In genomic region chr6:44111434-44112417, GRCh38 we compare ENCODE assay signal across 20 cellular contexts. TPM values are rescaled to one million over a fixed set of nuclear protein-coding genes. Genes with fewer than 3 reads are reported as not detected.
DNase-seq lines count a peak whose midpoint lies in the region; ATAC-seq, FAIRE-seq and TF ChIP-seq lines count a peak whose summit lies in the region.
"Had no signal": no experiment of that assay in that cellular context is flagged by ENCODE, and none has a peak within 500 bp of the region (broad histone marks: within the 10 kb centered on the region; RNA-seq: fewer than 3 reads in every experiment).

No MANE protein-coding gene starts in this region.

- no peaks in the 10 kb centered on the region for H3K27me3 Mint-ChIP-seq in CD4-positive, CD25-positive, alpha-beta regulatory T cell
- no peaks in the 10 kb centered on the region for H3K27me3 Mint-ChIP-seq in chondrocyte (ENCODE audit: low read depth)
- H3K27me3 Mint-ChIP-seq: activated CD4-positive, alpha-beta T cell treated with anti-CD3 and anti-CD28 coated beads, Interleukin-2, amount 10 ng/mL, durations not matched to agents 7 days and 5 days had no signal

- H3K4me1 ChIP-seq in CD4-positive, CD25-positive, alpha-beta regulatory T cell (ENCODE audit: control insufficient read depth, insufficient read depth, low read length, poor library complexity, severe bottlenecking): no peaks in the 10 kb centered on the region

- peaks cover 0 to 17% (median 8%) of the 10 kb centered on the region in 4 donors for H3K4me1 Mint-ChIP-seq in CD4-positive, CD25-positive, alpha-beta regulatory T cell
- peaks cover 19% of the 10 kb centered on the region for H3K4me1 Mint-ChIP-seq in chondrocyte (ENCODE audit: low read depth)

- H3K27ac ChIP-seq in CD4-positive, CD25-positive, alpha-beta regulatory T cell (ENCODE audit: insufficient read depth, low read length, poor library complexity, severe bottlenecking): no peak overlapping the region
- H3K27ac ChIP-seq: foreskin keratinocyte had no signal

- no peaks in the 10 kb centered on the region for H3K9me3 Mint-ChIP-seq in CD4-positive, CD25-positive, alpha-beta regulatory T cell
- no peaks in the 10 kb centered on the region for H3K9me3 Mint-ChIP-seq in chondrocyte (ENCODE audit: low read depth)
- H3K9me3 Mint-ChIP-seq: activated CD4-positive, alpha-beta T cell treated with anti-CD3 and anti-CD28 coated beads, Interleukin-2, amount 10 ng/mL, durations not matched to agents 7 days and 5 days had no signal

- H3K36me3 Mint-ChIP-seq in CD4-positive, CD25-positive, alpha-beta regulatory T cell: peaks cover 38% of the 10 kb centered on the region
- H3K36me3 Mint-ChIP-seq in chondrocyte (ENCODE audit: low read depth): peaks cover 27% of the 10 kb centered on the region

- ATAC-seq in CD4-positive, CD25-positive, alpha-beta regulatory T cell (ENCODE audit: low read depth in 2 of 2): no peak
- ATAC-seq in GM18517 (IDR thresholded peaks at IDR 0.05; ENCODE audit: unreplicated experiment) (no peak), GM21576 (IDR thresholded peaks at IDR 0.05; ENCODE audit: unreplicated experiment) (no peak)
- ATAC-seq: foreskin keratinocyte had no signal

- FAIRE-seq in urothelium cell line (lab: Jason Lieb, UNC): no peak
- FAIRE-seq: G401.6, GM12892 had no signal

- peak overlapping the region; percentile 11 to 63 (median 18) for H3K27ac Mint-ChIP-seq in CD4-positive, CD25-positive, alpha-beta regulatory T cell
- peak overlapping the region; percentile 8 for H3K27ac Mint-ChIP-seq in chondrocyte (ENCODE audit: unreplicated experiment)
- H3K27ac Mint-ChIP-seq: activated CD4-positive, alpha-beta T cell treated with anti-CD3 and anti-CD28 coated beads, Interleukin-2, amount 10 ng/mL, durations not matched to agents 7 days and 5 days had no signal

- DNase-seq in CD4-positive, CD25-positive, alpha-beta regulatory T cell: no peak
- DNase-seq in HuH-7 (ENCODE audit: low spot score): peak; percentile 52
- DNase-seq in chondrocyte (ENCODE audit: low spot score): no peak
- peak; percentile 73 for DNase-seq in mucosa of gallbladder (ENCODE audit: low spot score)
- DNase-seq in urothelium cell line (ENCODE audit: low spot score): no peak
- no peak for DNase-seq in stimulated activated CD4-positive, alpha-beta T cell treated with anti-CD3 and anti-CD28 coated beads, Interleukin-4, amount 100 ng/mL, for 1 hour
- DNase-seq: activated CD4-positive, alpha-beta T cell treated with anti-CD3 and anti-CD28 coated beads, Interleukin-2, amount 10 ng/mL, durations not matched to agents 7 days and 5 days; adrenal gland; foreskin keratinocyte; GOT3; NCI-H1436 treated with DMSO at 0.1 percent for 48 hours; SIG-M5; stimulated activated CD4-positive, alpha-beta T cell treated with anti-CD3 and anti-CD28 coated beads, Interleukin-15, amount 100 ng/mL, for 24 hours had no signal

- no peaks in the 10 kb centered on the region for H3K27me3 ChIP-seq in CD4-positive, CD25-positive, alpha-beta regulatory T cell (ENCODE audit: control insufficient read depth, insufficient read depth, low read length)
- H3K27me3 ChIP-seq: adrenal gland, foreskin keratinocyte had no signal

- no peak overlapping the region for H3K4me3 Mint-ChIP-seq in CD4-positive, CD25-positive, alpha-beta regulatory T cell
- H3K4me3 Mint-ChIP-seq in chondrocyte (ENCODE audit: unreplicated experiment): no peak overlapping the region
- H3K4me3 Mint-ChIP-seq: activated CD4-positive, alpha-beta T cell treated with anti-CD3 and anti-CD28 coated beads, Interleukin-2, amount 10 ng/mL, durations not matched to agents 7 days and 5 days had no signal

- H3K4me3 ChIP-seq in CD4-positive, CD25-positive, alpha-beta regulatory T cell (ENCODE audit: low read depth, low read length): no peak overlapping the region
- H3K4me3 ChIP-seq: adrenal gland had no signal

- no peaks in the 10 kb centered on the region for H3K9me3 ChIP-seq in CD4-positive, CD25-positive, alpha-beta regulatory T cell (ENCODE audit: control insufficient read depth in 2 of 2, low read length in 2 of 2)
- H3K9me3 ChIP-seq: adrenal gland had no signal

- peaks cover 47% of the 10 kb centered on the region for H3K36me3 ChIP-seq in CD4-positive, CD25-positive, alpha-beta regulatory T cell (ENCODE audit: control insufficient read depth, insufficient read depth, low read length)

- TF ChIP-seq CTCF in chondrocyte (IDR thresholded peaks at IDR 0.05): no peak

RNA-seq across cellular contexts. Expression of gene MRPL14, which starts 15.5 kb away (rescaled TPM):
- total RNA-seq in CD4-positive, CD25-positive, alpha-beta regulatory T cell: 11.8 TPM
- polyA plus RNA-seq in CD4-positive, CD25-positive, alpha-beta regulatory T cell: 100 to 1,000 TPM in 1 of 4 donors, 10 to 100 TPM in 3; 72.3 to 101 (median 86.5) TPM
- total RNA-seq in chondrocyte (35.1 to 38.7 TPM (median 35.5 TPM) in 3 replicates), mucosa of gallbladder (30.7 TPM)

RNA-seq across cellular contexts. Expression of gene TMEM63B, which starts 15.6 kb away (rescaled TPM):
- 20.5 TPM for total RNA-seq in CD4-positive, CD25-positive, alpha-beta regulatory T cell
- 1 to 10 TPM; 1.3 to 2.3 (median 1.4) TPM for polyA plus RNA-seq in CD4-positive, CD25-positive, alpha-beta regulatory T cell
- total RNA-seq in chondrocyte (36.2 to 40.7 TPM (median 40.3 TPM) in 3 replicates), mucosa of gallbladder (71.8 TPM)

RNA-seq across cellular contexts. Expression of gene CAPN11, which starts 46.9 kb away (rescaled TPM):
- total RNA-seq in CD4-positive, CD25-positive, alpha-beta regulatory T cell: not detected
- not detected for polyA plus RNA-seq in CD4-positive, CD25-positive, alpha-beta regulatory T cell
- total RNA-seq in chondrocyte (0.07 TPM in 1 of 3 replicates, not detected in the others), mucosa of gallbladder (0.95 TPM)
- total RNA-seq: cerebellum, foreskin keratinocyte, renal cortical epithelial cell had no signal
- polyA plus RNA-seq: foreskin keratinocyte, neural cell had no signal

Comparison
In these comparisons a context has a peak if more than half of its experiments do, and no peak if none do; other contexts are left out.
1. DNase-seq: peak in HuH-7 (single experiment) and mucosa of gallbladder (single experiment); none in CD4-positive, CD25-positive, alpha-beta regulatory T cell (0 of 3), chondrocyte (single experiment), urothelium cell line (single experiment) and stimulated activated CD4-positive, alpha-beta T cell treated with anti-CD3 and anti-CD28 coated beads, Interleukin-4, amount 100 ng/mL, for 1 hour (single experiment).